ENCODE assay signal across 1 cellular context in genomic region chr1:231774719-231775322, GRCh38.
TF ChIP-seq lines count a peak whose summit lies in the region.

No MANE protein-coding gene starts in this region.

TF ChIP-seq in K562, 482 proteins besides CTCF, POLR2A, EP300 and RAD21 (continued from another document):
- no peak for TF ChIP-seq AFF4 (CRISPR knock-in tag; IDR thresholded peaks at IDR 0.05)
- no peak for TF ChIP-seq HDAC2 (IDR thresholded peaks at IDR 0.05)
- TF ChIP-seq, protein P1, sequence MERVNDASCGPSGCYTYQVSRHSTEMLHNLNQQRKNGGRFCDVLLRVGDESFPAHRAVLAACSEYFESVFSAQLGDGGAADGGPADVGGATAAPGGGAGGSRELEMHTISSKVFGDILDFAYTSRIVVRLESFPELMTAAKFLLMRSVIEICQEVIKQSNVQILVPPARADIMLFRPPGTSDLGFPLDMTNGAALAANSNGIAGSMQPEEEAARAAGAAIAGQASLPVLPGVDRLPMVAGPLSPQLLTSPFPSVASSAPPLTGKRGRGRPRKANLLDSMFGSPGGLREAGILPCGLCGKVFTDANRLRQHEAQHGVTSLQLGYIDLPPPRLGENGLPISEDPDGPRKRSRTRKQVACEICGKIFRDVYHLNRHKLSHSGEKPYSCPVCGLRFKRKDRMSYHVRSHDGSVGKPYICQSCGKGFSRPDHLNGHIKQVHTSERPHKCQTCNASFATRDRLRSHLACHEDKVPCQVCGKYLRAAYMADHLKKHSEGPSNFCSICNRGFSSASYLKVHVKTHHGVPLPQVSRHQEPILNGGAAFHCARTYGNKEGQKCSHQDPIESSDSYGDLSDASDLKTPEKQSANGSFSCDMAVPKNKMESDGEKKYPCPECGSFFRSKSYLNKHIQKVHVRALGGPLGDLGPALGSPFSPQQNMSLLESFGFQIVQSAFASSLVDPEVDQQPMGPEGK (CRISPR knock-in tag; IDR thresholded peaks at IDR 0.05; ENCODE audit: borderline replicate concordance) = no peak
- TF ChIP-seq ZC3H8 (IDR thresholded peaks at IDR 0.05) = no peak
- no peak for TF ChIP-seq LARP7 (IDR thresholded peaks at IDR 0.05)
- no peak for TF ChIP-seq RBM15 (IDR thresholded peaks at IDR 0.05; ENCODE audit: insufficient read depth, low read length)
- TF ChIP-seq, protein P2, sequence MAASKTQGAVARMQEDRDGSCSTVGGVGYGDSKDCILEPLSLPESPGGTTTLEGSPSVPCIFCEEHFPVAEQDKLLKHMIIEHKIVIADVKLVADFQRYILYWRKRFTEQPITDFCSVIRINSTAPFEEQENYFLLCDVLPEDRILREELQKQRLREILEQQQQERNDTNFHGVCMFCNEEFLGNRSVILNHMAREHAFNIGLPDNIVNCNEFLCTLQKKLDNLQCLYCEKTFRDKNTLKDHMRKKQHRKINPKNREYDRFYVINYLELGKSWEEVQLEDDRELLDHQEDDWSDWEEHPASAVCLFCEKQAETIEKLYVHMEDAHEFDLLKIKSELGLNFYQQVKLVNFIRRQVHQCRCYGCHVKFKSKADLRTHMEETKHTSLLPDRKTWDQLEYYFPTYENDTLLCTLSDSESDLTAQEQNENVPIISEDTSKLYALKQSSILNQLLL (CRISPR knock-in tag; IDR thresholded peaks at IDR 0.05; ENCODE audit: borderline replicate concordance) = no peak
- peak; percentile 84 for TF ChIP-seq MAFK (IDR thresholded peaks at IDR 0.05; ENCODE audit: low read length)
- TF ChIP-seq COPS2 (conservative IDR thresholded peaks at IDR 0.05) = no peak
- TF ChIP-seq ZKSCAN3 (CRISPR knock-in tag; IDR thresholded peaks at IDR 0.05) = no peak
- no peak for TF ChIP-seq FOXP4 (CRISPR knock-in tag; IDR thresholded peaks at IDR 0.05; ENCODE audit: borderline replicate concordance)
- TF ChIP-seq ZNF316 (IDR thresholded peaks at IDR 0.05) = peak; percentile 86
- TF ChIP-seq ATF7 (IDR thresholded peaks at IDR 0.05) = no peak
- TF ChIP-seq SMARCC2 (IDR thresholded peaks at IDR 0.05; ENCODE audit: low read depth) = no peak
- TF ChIP-seq, protein P3, sequence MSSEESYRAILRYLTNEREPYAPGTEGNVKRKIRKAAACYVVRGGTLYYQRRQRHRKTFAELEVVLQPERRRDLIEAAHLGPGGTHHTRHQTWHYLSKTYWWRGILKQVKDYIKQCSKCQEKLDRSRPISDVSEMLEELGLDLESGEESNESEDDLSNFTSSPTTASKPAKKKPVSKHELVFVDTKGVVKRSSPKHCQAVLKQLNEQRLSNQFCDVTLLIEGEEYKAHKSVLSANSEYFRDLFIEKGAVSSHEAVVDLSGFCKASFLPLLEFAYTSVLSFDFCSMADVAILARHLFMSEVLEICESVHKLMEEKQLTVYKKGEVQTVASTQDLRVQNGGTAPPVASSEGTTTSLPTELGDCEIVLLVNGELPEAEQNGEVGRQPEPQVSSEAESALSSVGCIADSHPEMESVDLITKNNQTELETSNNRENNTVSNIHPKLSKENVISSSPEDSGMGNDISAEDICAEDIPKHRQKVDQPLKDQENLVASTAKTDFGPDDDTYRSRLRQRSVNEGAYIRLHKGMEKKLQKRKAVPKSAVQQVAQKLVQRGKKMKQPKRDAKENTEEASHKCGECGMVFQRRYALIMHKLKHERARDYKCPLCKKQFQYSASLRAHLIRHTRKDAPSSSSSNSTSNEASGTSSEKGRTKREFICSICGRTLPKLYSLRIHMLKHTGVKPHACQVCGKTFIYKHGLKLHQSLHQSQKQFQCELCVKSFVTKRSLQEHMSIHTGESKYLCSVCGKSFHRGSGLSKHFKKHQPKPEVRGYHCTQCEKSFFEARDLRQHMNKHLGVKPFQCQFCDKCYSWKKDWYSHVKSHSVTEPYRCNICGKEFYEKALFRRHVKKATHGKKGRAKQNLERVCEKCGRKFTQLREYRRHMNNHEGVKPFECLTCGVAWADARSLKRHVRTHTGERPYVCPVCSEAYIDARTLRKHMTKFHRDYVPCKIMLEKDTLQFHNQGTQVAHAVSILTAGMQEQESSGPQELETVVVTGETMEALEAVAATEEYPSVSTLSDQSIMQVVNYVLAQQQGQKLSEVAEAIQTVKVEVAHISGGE (CRISPR knock-in tag; IDR thresholded peaks at IDR 0.05) = no peak
- TF ChIP-seq XRCC4 (IDR thresholded peaks at IDR 0.05; ENCODE audit: extremely low read depth, insufficient read depth, insufficient read length) = no peak
- TF ChIP-seq ZNF174 (CRISPR knock-in tag; IDR thresholded peaks at IDR 0.05) = no peak
- no peak for TF ChIP-seq ZNF77 (CRISPR knock-in tag; IDR thresholded peaks at IDR 0.05)
- TF ChIP-seq CREB3L1 (IDR thresholded peaks at IDR 0.05; ENCODE audit: borderline replicate concordance, low read depth) = no peak
- TF ChIP-seq MAFG (tag; conservative IDR thresholded peaks at IDR 0.05) = peak; percentile 79
- no peak for TF ChIP-seq NR1H2 (CRISPR knock-in tag; IDR thresholded peaks at IDR 0.05)
- TF ChIP-seq CBX5 (IDR thresholded peaks at IDR 0.05; ENCODE audit: borderline replicate concordance, low read depth) = no peak
- no peak for TF ChIP-seq NFIC (IDR thresholded peaks at IDR 0.05)
- TF ChIP-seq HEY1 (CRISPR knock-in tag; IDR thresholded peaks at IDR 0.05; ENCODE audit: borderline replicate concordance) = no peak
- TF ChIP-seq SMARCE1 (IDR thresholded peaks at IDR 0.05) = no peak
- TF ChIP-seq CEBPG (CRISPR knock-in tag; IDR thresholded peaks at IDR 0.05) = no peak
- TF ChIP-seq CEBPG (tag; conservative IDR thresholded peaks at IDR 0.05 in 1 of 2, IDR thresholded peaks at IDR 0.05 in 1 of 2) = no peak
- peak; percentile 78 for TF ChIP-seq C11orf30 (IDR thresholded peaks at IDR 0.05; ENCODE audit: low read depth)
- no peak for TF ChIP-seq HDAC3 (IDR thresholded peaks at IDR 0.05; ENCODE audit: borderline replicate concordance, partially characterized antibody)
- no peak for TF ChIP-seq BRF1 (IDR thresholded peaks at IDR 0.05; ENCODE audit: borderline replicate concordance, extremely low read depth, insufficient read length)
- no peak for TF ChIP-seq E2F5 (CRISPR knock-in tag; IDR thresholded peaks at IDR 0.05)
- TF ChIP-seq, protein P4, sequence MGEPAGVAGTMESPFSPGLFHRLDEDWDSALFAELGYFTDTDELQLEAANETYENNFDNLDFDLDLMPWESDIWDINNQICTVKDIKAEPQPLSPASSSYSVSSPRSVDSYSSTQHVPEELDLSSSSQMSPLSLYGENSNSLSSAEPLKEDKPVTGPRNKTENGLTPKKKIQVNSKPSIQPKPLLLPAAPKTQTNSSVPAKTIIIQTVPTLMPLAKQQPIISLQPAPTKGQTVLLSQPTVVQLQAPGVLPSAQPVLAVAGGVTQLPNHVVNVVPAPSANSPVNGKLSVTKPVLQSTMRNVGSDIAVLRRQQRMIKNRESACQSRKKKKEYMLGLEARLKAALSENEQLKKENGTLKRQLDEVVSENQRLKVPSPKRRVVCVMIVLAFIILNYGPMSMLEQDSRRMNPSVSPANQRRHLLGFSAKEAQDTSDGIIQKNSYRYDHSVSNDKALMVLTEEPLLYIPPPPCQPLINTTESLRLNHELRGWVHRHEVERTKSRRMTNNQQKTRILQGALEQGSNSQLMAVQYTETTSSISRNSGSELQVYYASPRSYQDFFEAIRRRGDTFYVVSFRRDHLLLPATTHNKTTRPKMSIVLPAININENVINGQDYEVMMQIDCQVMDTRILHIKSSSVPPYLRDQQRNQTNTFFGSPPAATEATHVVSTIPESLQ (CRISPR knock-in tag; IDR thresholded peaks at IDR 0.05) = no peak
- peak; percentile 84 for TF ChIP-seq MAFF (IDR thresholded peaks at IDR 0.05; ENCODE audit: low read length)
- TF ChIP-seq, protein P5, sequence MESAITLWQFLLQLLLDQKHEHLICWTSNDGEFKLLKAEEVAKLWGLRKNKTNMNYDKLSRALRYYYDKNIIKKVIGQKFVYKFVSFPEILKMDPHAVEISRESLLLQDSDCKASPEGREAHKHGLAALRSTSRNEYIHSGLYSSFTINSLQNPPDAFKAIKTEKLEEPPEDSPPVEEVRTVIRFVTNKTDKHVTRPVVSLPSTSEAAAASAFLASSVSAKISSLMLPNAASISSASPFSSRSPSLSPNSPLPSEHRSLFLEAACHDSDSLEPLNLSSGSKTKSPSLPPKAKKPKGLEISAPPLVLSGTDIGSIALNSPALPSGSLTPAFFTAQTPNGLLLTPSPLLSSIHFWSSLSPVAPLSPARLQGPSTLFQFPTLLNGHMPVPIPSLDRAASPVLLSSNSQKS (CRISPR knock-in tag; IDR thresholded peaks at IDR 0.05) = no peak
- no peak for TF ChIP-seq FOXK2 (conservative IDR thresholded peaks at IDR 0.05 in 1 of 2, IDR thresholded peaks at IDR 0.05 in 1 of 2; ENCODE audit: low read depth in 2 of 2)
- no peak for TF ChIP-seq ZNF165 (CRISPR knock-in tag; IDR thresholded peaks at IDR 0.05; ENCODE audit: borderline replicate concordance)
